In the genomic region with DNA sequence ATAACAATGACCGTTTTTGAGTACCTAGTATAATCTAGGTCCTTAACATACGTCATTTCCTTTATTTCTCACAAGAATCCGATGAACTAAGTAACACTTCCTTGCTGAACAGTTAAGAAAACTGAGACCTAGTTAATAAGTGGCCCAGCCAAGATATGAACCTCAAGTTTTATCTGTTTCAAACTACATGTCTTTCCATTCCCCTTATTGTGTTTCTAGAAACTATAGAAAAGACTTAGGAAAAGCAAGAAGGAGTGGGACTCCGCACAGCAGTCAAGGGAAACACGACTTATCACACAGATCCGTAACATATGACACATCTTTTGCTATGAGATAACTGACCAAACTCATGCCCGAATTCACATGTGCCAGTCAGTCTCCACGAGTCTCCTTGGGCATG, we compare ENCODE assay signal across 24 cellular contexts.
DNase-seq lines count a peak whose midpoint lies in the region; ATAC-seq, FAIRE-seq and TF ChIP-seq lines count a peak whose summit lies in the region.
"Had no signal": no experiment of that assay in that cellular context is flagged by ENCODE, and none has a peak within 500 bp of the region (broad histone marks: within the 10 kb centered on the region; RNA-seq: fewer than 3 reads in every experiment).

No MANE protein-coding gene starts in this region.

- peaks cover 0 to 69% (median 39%) of the 10 kb centered on the region in 9 donors for H3K4me1 ChIP-seq in heart right ventricle
- H3K4me1 ChIP-seq in right atrium auricular region = peaks cover 0 to 40% of the 10 kb centered on the region in 2 donors
- H3K4me1 ChIP-seq in endothelial cell of umbilical vein (ENCODE audit: control insufficient read depth, extremely low read depth, insufficient read depth, low read length) = peaks cover 30% of the 10 kb centered on the region
- H3K4me1 ChIP-seq in subcutaneous abdominal adipose tissue (ENCODE audit: control insufficient read depth in 5 of 5, insufficient read depth in 5 of 5, low read length in 5 of 5) = peaks cover 0 to 18% (median 6%) of the 10 kb centered on the region in 5 donors
- peaks cover 0 to 4% (median 0%) of the 10 kb centered on the region in 4 donors for H3K4me1 ChIP-seq in tibial artery

- dilution Hi-C loops in endothelial cell of umbilical vein (cut with MboI; ENCODE audit: extremely low pct_ligation_motif_present, low sequenced_read_pairs) = no loop called here

- H3K27ac Mint-ChIP-seq in nephron = peak overlapping the region; percentile 1 to 22 (median 20)
- H3K27ac Mint-ChIP-seq: IgD-negative memory B cell had no signal

- peaks cover 7% of the 10 kb centered on the region for H3K36me3 Mint-ChIP-seq in nephron (ENCODE audit: low read depth)
- H3K36me3 Mint-ChIP-seq: IgD-negative memory B cell had no signal

- H3K9me3 Mint-ChIP-seq in nephron = peaks cover 3% of the 10 kb centered on the region

- POLR2A ChIA-PET in endothelial cell of umbilical vein (lab: Charles Lee) = interaction anchor here (0.6 kb wide), 1 partner anchor 12 kb away, joined by 6 read pairs; no protein-coding TSS in a partner anchor

- peak overlapping the region; percentile 80 for H3K4me2 ChIP-seq in endothelial cell of umbilical vein (ENCODE audit: insufficient read depth, low read length)

- H3K9ac ChIP-seq in endothelial cell of umbilical vein (replicated peaks; ENCODE audit: extremely low read depth, insufficient read depth, low read length) = peak overlapping the region; percentile 52
- H3K9ac ChIP-seq in subcutaneous abdominal adipose tissue (ENCODE audit: low read length in 5 of 5) = no peak overlapping the region

- peak in 2 of 8 donors; percentile 23 to 29 for ATAC-seq in heart right ventricle
- ATAC-seq in GM21737 (IDR thresholded peaks at IDR 0.05; ENCODE audit: unreplicated experiment) = no peak
- ATAC-seq: HCT116 had no signal

- CTCF ChIA-PET in endothelial cell of umbilical vein (lab: Charles Lee) = interaction anchor here (1.4 to 1.5 kb wide), 3 partner anchors 12 to 70 kb away, joined by 3 to 5 read pairs (median 4); no protein-coding TSS in a partner anchor

- H3K4me3 ChIP-seq in heart right ventricle = no peak overlapping the region
- H3K4me3 ChIP-seq in right atrium auricular region = no peak overlapping the region
- peak overlapping the region in 1 of 3 experiments; percentile 20 for H3K4me3 ChIP-seq in endothelial cell of umbilical vein (replicated peaks in 1 of 3; ENCODE audit: insufficient read depth in 1 of 3, low read depth in 1 of 3, low read length in 3 of 3)
- H3K4me3 ChIP-seq in subcutaneous abdominal adipose tissue (ENCODE audit: low read depth in 1 of 5, low read length in 5 of 5) = no peak overlapping the region
- H3K4me3 ChIP-seq in tibial artery = no peak overlapping the region

- DNase-seq in heart right ventricle (no peak), right atrium auricular region (ENCODE audit: low spot score) (no peak), endothelial cell of umbilical vein (ENCODE audit: low read depth, low spot score) (peak; percentile 71), tibial artery (no peak), NCI-H146 (lab: John Stamatoyannopoulos, UW) (no peak)
- DNase-seq: DMS53, EL, MV-4-11, NCI-H1694 treated with DMSO at 0.1 percent for 48 hours, NCI-H2081 treated with DMSO at 0.1 percent for 48 hours, NCI-H2171 treated with DMSO at 0.1 percent for 48 hours, NCI-H524 treated with DMSO at 0.1 percent for 48 hours, NCI-H82, OCI-M1, SHP77 had no signal

- no peaks in the 10 kb centered on the region for H3K9me1 ChIP-seq in endothelial cell of umbilical vein (replicated peaks; ENCODE audit: control insufficient read depth, extremely low read depth, insufficient read depth, low read length)

- H3K27me3 ChIP-seq in heart right ventricle (no peaks in the 10 kb centered on the region), right atrium auricular region (no peaks in the 10 kb centered on the region), endothelial cell of umbilical vein (ENCODE audit: control insufficient read depth in 2 of 2, insufficient read depth in 2 of 2, low read length in 2 of 2) (no peaks in the 10 kb centered on the region), subcutaneous abdominal adipose tissue (ENCODE audit: control insufficient read depth in 5 of 5, insufficient read depth in 4 of 5, low read length in 5 of 5) (no peaks in the 10 kb centered on the region), tibial artery (no peaks in the 10 kb centered on the region)

- peak overlapping the region; percentile 75 for H2AFZ ChIP-seq in endothelial cell of umbilical vein (ENCODE audit: low read depth, low read length)

- no peaks in the 10 kb centered on the region for H4K20me1 ChIP-seq in endothelial cell of umbilical vein (replicated peaks; ENCODE audit: control insufficient read depth, extremely low read depth, insufficient read depth, low read length)

- no peaks in the 10 kb centered on the region for H3K79me2 ChIP-seq in endothelial cell of umbilical vein (ENCODE audit: control insufficient read depth, insufficient read depth, low read length)

- H3K4me3 Mint-ChIP-seq in nephron = no peak overlapping the region
- H3K4me3 Mint-ChIP-seq: IgD-negative memory B cell had no signal

- 77 to 82% methylated on average over 8 of the region's 8 CpGs for WGBS in heart right ventricle, 2 donors

- H3K9me3 ChIP-seq in heart right ventricle = no peaks in the 10 kb centered on the region
- H3K9me3 ChIP-seq in right atrium auricular region = no peaks in the 10 kb centered on the region
- H3K9me3 ChIP-seq in endothelial cell of umbilical vein (replicated peaks; ENCODE audit: control insufficient read depth, insufficient read depth, low read length) = no peaks in the 10 kb centered on the region
- H3K9me3 ChIP-seq in subcutaneous abdominal adipose tissue (ENCODE audit: control insufficient read depth in 5 of 5, low read length in 5 of 5) = no peaks in the 10 kb centered on the region
- no peaks in the 10 kb centered on the region for H3K9me3 ChIP-seq in tibial artery

- H3K27ac ChIP-seq in heart right ventricle (peak overlapping the region in 8 of 10 donors; percentile 43 to 84 (median 72)), right atrium auricular region (peak overlapping the region in 1 of 2 donors; percentile 58), endothelial cell of umbilical vein (ENCODE audit: insufficient read depth, low read depth, low read length) (peak overlapping the region; percentile 89), subcutaneous abdominal adipose tissue (ENCODE audit: low read depth, low read length) (peak overlapping the region; percentile 81), tibial artery (no peak overlapping the region)
- H3K27ac ChIP-seq: C4-2B had no signal

- intact Hi-C loops in heart right ventricle (cut with DNase I) = loop anchor here in 6 of 10 donors (5.0 to 10.0 kb wide), 5 partner anchors 94 to 374 kb away; a partner anchor contains a TSS
- intact Hi-C loops in endothelial cell of umbilical vein (cut with micrococcal nuclease) = loop anchor here (2.0 to 5.0 kb wide), 4 partner anchors 14 to 292 kb away; a partner anchor contains a TSS
- intact Hi-C loops in tibial artery (cut with DNase I; ENCODE audit: low total_unique reads) = no loop called here

- TF ChIP-seq POLR2A in endothelial cell of umbilical vein (IDR thresholded peaks at IDR 0.05; ENCODE audit: low read depth, low read length) = no peak

- peak; percentile 62 for FAIRE-seq in endothelial cell of umbilical vein (lab: Jason Lieb, UNC)
- FAIRE-seq: D721Med, GM19239, H1 had no signal

- TF ChIP-seq CTCF in heart right ventricle (IDR thresholded peaks at IDR 0.05) = no peak
- TF ChIP-seq CTCF in right atrium auricular region (IDR thresholded peaks at IDR 0.05) = no peak
- TF ChIP-seq CTCF in endothelial cell of umbilical vein (IDR thresholded peaks at IDR 0.05; ENCODE audit: extremely low read depth in 1 of 2, insufficient read depth in 1 of 2, low read depth in 1 of 2, low read length in 2 of 2) = no peak
- no peak for TF ChIP-seq CTCF in nephron (IDR thresholded peaks at IDR 0.05; ENCODE audit: unreplicated experiment in 3 of 3)
- no peak for TF ChIP-seq CTCF in tibial artery (IDR thresholded peaks at IDR 0.05)

- TSS peak; percentile 83 for BruUV-seq in endothelial cell of umbilical vein (replicated peaks; lab: Mats Ljungman, UMichigan)

- H3K4me1 Mint-ChIP-seq in nephron = peaks cover 48% of the 10 kb centered on the region
- H3K4me1 Mint-ChIP-seq: IgD-negative memory B cell had no signal

- H3K36me3 ChIP-seq in heart right ventricle (no peaks in the 10 kb centered on the region), right atrium auricular region (no peaks in the 10 kb centered on the region), endothelial cell of umbilical vein (ENCODE audit: control insufficient read depth in 2 of 2, extremely low read depth in 1 of 2, insufficient read depth in 2 of 2, low read length in 2 of 2) (no peaks in the 10 kb centered on the region), subcutaneous abdominal adipose tissue (ENCODE audit: control insufficient read depth in 5 of 5, insufficient read depth in 5 of 5, low read length in 5 of 5) (no peaks in the 10 kb centered on the region), tibial artery (no peaks in the 10 kb centered on the region)

- H3K27me3 Mint-ChIP-seq in nephron (ENCODE audit: low read depth) = no peaks in the 10 kb centered on the region

TF ChIP-seq in endothelial cell of umbilical vein, 7 proteins besides CTCF, POLR2A, EP300 and RAD21:
- TF ChIP-seq JUN (IDR thresholded peaks at IDR 0.05; ENCODE audit: borderline replicate concordance, insufficient read depth, insufficient read length, low read depth) = no peak
TF ChIP-seq in endothelial cell of umbilical vein: peak in this region for 0.

Comparison
In these comparisons a context has a peak if more than half of its experiments do, and no peak if none do; other contexts are left out.
1. H3K27ac ChIP-seq: peak in heart right ventricle (8 of 10), endothelial cell of umbilical vein (single experiment) and subcutaneous abdominal adipose tissue (single experiment); none in tibial artery (0 of 2).